Comparison of ENCODE assay signal across 8 cellular contexts in the genomic region with DNA sequence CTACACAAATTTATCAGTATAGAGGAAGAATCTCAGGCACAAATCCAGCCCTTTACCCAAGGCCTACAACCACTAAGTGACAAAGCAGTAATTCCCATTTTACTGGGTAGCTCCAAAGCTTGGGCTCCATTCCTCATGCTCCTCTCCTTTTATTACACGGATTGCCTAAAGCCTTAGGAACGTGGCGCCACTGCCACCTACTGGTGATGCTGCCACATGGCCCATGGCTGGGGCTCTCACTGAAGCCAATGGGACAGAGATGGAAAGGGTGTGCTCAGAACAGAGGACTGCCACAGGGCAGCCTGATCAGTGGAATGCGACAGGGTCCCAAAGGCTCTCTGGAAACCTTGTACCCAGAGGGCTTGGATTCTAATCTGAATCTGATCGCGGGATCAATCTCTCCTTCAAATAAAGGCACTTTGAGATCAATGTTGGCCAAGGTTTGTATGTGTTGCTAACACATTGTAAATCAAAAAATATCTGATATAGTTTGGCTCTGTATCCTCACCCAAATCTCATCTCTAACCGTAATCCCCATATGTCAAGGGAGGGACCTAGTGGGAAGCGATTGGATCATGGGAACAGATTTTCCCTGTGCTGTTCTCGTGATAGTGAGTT. TPM values are rescaled to one million over a fixed set of nuclear protein-coding genes. Genes with fewer than 3 reads are reported as not detected.
A peak's percentile ranks its signal among the peaks of the same experiment; 100 is the strongest.
DNase-seq lines count a peak whose midpoint lies in the region; ATAC-seq, FAIRE-seq and TF ChIP-seq lines count a peak whose summit lies in the region.

No MANE protein-coding gene starts in this region.

- peak; percentile 76 for ATAC-seq in GM21447 (IDR thresholded peaks at IDR 0.05; ENCODE audit: unreplicated experiment)

- no peak overlapping the region for H3K9ac ChIP-seq in Loucy (ENCODE audit: low read depth, low read length, poor library complexity, severe bottlenecking)

- DNase-seq in COLO829 (ENCODE audit: low spot score) (peak; percentile 92), SJCRH30 (peak; percentile 53 to 76), frontal cortex (ENCODE audit: low spot score in 2 of 2) (peak; percentile 58 to 77), osteoblast (ENCODE audit: insufficient read length, low spot score, missing footprints) (peak; percentile 93), thyroid gland (peak; percentile 75 to 85)
- peak; percentile 90 for DNase-seq in activated effector memory CD4-positive, alpha-beta T cell treated with anti-CD3 and anti-CD28 coated beads, Interleukin-2, amount 50 U/mL, for 16 hours

- H3F3A ChIP-seq in Loucy (ENCODE audit: low read depth), result no peaks in the 10 kb centered on the region

- H3K27ac ChIP-seq in SJCRH30 (no peak overlapping the region), osteoblast (ENCODE audit: low read depth, low read length) (no peak overlapping the region), thyroid gland (no peak overlapping the region)

- H3K4me3 ChIP-seq in Loucy (ENCODE audit: low read length, poor library complexity, severe bottlenecking) (no peak overlapping the region), SJCRH30 (no peak overlapping the region), osteoblast (ENCODE audit: insufficient read depth, low read length) (no peak overlapping the region), thyroid gland (replicated peaks in 1 of 3) (no peak overlapping the region)

- no peak for TF ChIP-seq POLR2A in thyroid gland (IDR thresholded peaks at IDR 0.05)

- H3K79me2 ChIP-seq in Loucy (ENCODE audit: insufficient read depth, low read length) (no peaks in the 10 kb centered on the region), osteoblast (ENCODE audit: insufficient read depth, low read length) (no peaks in the 10 kb centered on the region)

- H3K4me1 ChIP-seq in Loucy (ENCODE audit: insufficient read depth, low read length, poor library complexity, severe bottlenecking) (no peaks in the 10 kb centered on the region), SJCRH30 (no peaks in the 10 kb centered on the region), osteoblast (ENCODE audit: insufficient read depth, low read length) (no peaks in the 10 kb centered on the region), thyroid gland (no peaks in the 10 kb centered on the region)

- no peak overlapping the region for H2AFZ ChIP-seq in Loucy (ENCODE audit: low read length)
- no peak overlapping the region for H2AFZ ChIP-seq in osteoblast (ENCODE audit: low read length)

- FAIRE-seq in frontal cortex (lab: Jason Lieb, UNC), result no peak

- H3K4me2 ChIP-seq in Loucy (ENCODE audit: low read depth, low read length, poor library complexity, severe bottlenecking) (no peak overlapping the region), osteoblast (ENCODE audit: insufficient read depth, low read length) (no peak overlapping the region)

- H3K36me3 ChIP-seq in Loucy (ENCODE audit: insufficient read depth, low read length) (no peaks in the 10 kb centered on the region), SJCRH30 (no peaks in the 10 kb centered on the region), osteoblast (ENCODE audit: insufficient read depth, low read length) (no peaks in the 10 kb centered on the region), thyroid gland (no peaks in the 10 kb centered on the region)

- H4K20me1 ChIP-seq in Loucy (ENCODE audit: insufficient read depth, low read length, poor library complexity, severe bottlenecking) (no peaks in the 10 kb centered on the region), osteoblast (ENCODE audit: insufficient read depth, low read length) (no peaks in the 10 kb centered on the region)

- intact Hi-C loops in thyroid gland (cut with DNase I), result loop anchor here (10.0 kb wide), 1 partner anchor 209 kb away; no protein-coding TSS in a partner anchor

- no peaks in the 10 kb centered on the region for H3K9me2 ChIP-seq in Loucy (replicated peaks; ENCODE audit: low read depth, low read length)

- 26 to 30% methylated on average over 9 of the region's 9 CpGs for WGBS in thyroid gland, 2 donors

- TF ChIP-seq CTCF in Loucy (conservative IDR thresholded peaks at IDR 0.05; ENCODE audit: low read length), result peak; percentile 99
- peak; percentile 97 for TF ChIP-seq CTCF in osteoblast (IDR thresholded peaks at IDR 0.05; ENCODE audit: extremely low read depth, low read depth, low read length)
- peak; percentile 83 to 98 (median 89) for TF ChIP-seq CTCF in thyroid gland (IDR thresholded peaks at IDR 0.05)

- H3K9me3 ChIP-seq in Loucy (ENCODE audit: insufficient read depth, low read depth, low read length), result no peaks in the 10 kb centered on the region
- H3K9me3 ChIP-seq in SJCRH30 (replicated peaks), result no peaks in the 10 kb centered on the region
- H3K9me3 ChIP-seq in osteoblast (ENCODE audit: low read depth, low read length), result no peaks in the 10 kb centered on the region
- H3K9me3 ChIP-seq in thyroid gland, result no peaks in the 10 kb centered on the region

- no peaks in the 10 kb centered on the region for H3K27me3 ChIP-seq in Loucy (ENCODE audit: insufficient read depth, low read length, poor library complexity, severe bottlenecking)
- no peaks in the 10 kb centered on the region for H3K27me3 ChIP-seq in SJCRH30
- H3K27me3 ChIP-seq in osteoblast (ENCODE audit: insufficient read depth, low read length), result peaks cover 4% of the 10 kb centered on the region
- no peaks in the 10 kb centered on the region for H3K27me3 ChIP-seq in thyroid gland

RNA-seq across cellular contexts. Expression of a gene that starts 33.5 kb away (rescaled TPM):
- not detected in 2 replicates for total RNA-seq in SJCRH30 (2014; rRNA removed; shearing (Covaris generic))
- total RNA-seq in frontal cortex (not detected), osteoblast (not detected in 2 replicates), thyroid gland (not detected)

RNA-seq across cellular contexts. Expression of a gene that starts 58.5 kb away (rescaled TPM):
- not detected in 2 replicates for total RNA-seq in SJCRH30 (2014; rRNA removed; shearing (Covaris generic))
- total RNA-seq in frontal cortex (0.41 TPM), osteoblast (not detected in 2 replicates), thyroid gland (100 to 1,000 TPM in 1 of 4 donors, 10 to 100 TPM in 2, 1 to 10 TPM in 1; 6.3 to 117 (median 26.0) TPM)
